Comparison of ENCODE assay signal across 16 cellular contexts in the genomic region with DNA sequence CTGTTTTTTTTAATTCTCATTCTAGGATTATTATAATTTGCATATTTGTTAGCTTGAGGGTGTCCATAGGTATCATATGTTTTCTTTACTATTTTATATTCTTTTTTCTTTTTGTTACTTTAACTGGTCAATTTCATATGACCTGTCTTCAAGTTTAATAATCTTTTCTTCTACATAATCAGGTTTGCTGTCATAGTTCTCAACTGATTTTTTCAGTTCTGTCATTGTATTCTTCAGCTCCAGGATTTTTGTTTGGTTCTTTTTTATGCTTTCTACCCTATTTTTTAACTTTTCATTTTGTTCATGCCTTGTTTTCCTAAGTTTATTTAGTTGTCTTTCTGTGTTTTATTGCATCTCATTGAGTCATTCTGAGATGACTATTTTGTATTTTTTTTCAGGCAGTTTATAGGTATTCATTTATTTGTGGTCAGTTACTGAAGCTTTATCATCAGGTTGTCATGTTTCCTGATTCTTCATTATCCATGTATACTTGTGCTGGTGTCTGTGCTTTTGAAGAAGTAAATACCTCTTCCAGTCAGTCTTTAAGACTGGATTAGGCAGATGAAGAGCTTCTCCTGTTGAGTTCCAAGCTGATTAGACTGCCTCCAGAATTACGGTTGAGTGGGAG.
"Had no signal": no experiment of that assay in that cellular context is flagged by ENCODE, and none has a peak within 500 bp of the region (broad histone marks: within the 10 kb centered on the region; RNA-seq: fewer than 3 reads in every experiment).

No MANE protein-coding gene starts in this region.

- H3K4me3 ChIP-seq: esophagus squamous epithelium, sigmoid colon, skin epidermis had no signal

- H3K4me3 Mint-ChIP-seq: memory B cell, mesothelial cell of epicardium, natural killer cell, neural crest cell had no signal

- H3K36me3 ChIP-seq: esophagus squamous epithelium, sigmoid colon had no signal

- H3K27ac Mint-ChIP-seq: memory B cell, mesothelial cell of epicardium, natural killer cell had no signal

- ATAC-seq: foreskin keratinocyte, left lobe of liver, natural killer cell had no signal

- H3K27me3 ChIP-seq: esophagus squamous epithelium, foreskin keratinocyte, sigmoid colon had no signal

- H3K4me1 Mint-ChIP-seq: memory B cell, natural killer cell, neural crest cell had no signal

- DNase-seq: effector memory CD4-positive, alpha-beta T cell; esophagus squamous epithelium; head of caudate nucleus; hippocampal formation; kidney glomerular epithelial cell; natural killer cell; posterior cingulate gyrus; sigmoid colon; stimulated activated naive CD4-positive, alpha-beta T cell; trophoblast cell had no signal

- H3K27ac ChIP-seq: esophagus squamous epithelium, foreskin keratinocyte, sigmoid colon, skin epidermis had no signal

- H3K4me1 ChIP-seq: esophagus squamous epithelium, sigmoid colon had no signal

- H3K36me3 Mint-ChIP-seq: memory B cell, natural killer cell had no signal
